In the genomic region with DNA sequence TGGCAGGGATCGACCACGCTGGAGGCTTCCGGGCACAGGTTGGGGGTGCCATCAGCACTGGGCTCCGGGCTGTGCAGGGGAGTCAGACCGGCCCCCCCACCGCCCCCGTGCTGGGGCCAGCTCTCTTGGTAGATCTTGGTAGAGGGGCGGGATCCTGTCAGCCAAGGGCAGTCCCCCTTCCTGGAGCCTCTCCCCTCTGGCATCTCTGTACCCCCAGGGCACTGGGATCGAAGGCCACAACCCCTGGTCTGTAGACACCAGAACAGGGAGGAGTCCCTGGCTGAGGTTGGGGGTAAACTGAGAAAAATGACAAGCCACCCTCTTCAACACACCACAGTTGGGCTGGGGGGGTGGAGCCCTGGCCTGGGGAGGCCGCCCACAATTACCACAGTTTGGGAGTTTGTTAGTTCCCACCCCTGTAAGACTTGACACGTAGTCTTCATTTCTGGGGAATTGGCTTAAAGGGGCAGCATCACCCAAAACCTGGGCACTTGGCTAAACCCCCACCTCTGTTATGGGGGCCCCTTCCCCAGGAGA, we compare ENCODE assay signal across 1 cellular context.
TF ChIP-seq lines count a peak whose summit lies in the region.

No MANE protein-coding gene starts in this region.

TF ChIP-seq in GM23338, 12 proteins besides CTCF, POLR2A, EP300 and RAD21 (continued from another document):
- TF ChIP-seq ZNF462 (CRISPR knock-in tag; IDR thresholded peaks at IDR 0.05) (no peak), NANOG (IDR thresholded peaks at IDR 0.05; ENCODE audit: borderline replicate concordance) (no peak), CREB1 (CRISPR knock-in tag; IDR thresholded peaks at IDR 0.05; ENCODE audit: low read depth) (no peak), STAT1 (IDR thresholded peaks at IDR 0.05; ENCODE audit: unreplicated experiment) (no peak), ETS1 (IDR thresholded peaks at IDR 0.05) (no peak)
